1 cellular context compared by ENCODE assay signal in genomic region chr21:41593051-41593783, GRCh38.
TF ChIP-seq lines count a peak whose summit lies in the region.

No MANE protein-coding gene starts in this region.

TF ChIP-seq in GM23338, 12 proteins besides CTCF, POLR2A, EP300 and RAD21 (continued from another document):
- TF ChIP-seq REST (IDR thresholded peaks at IDR 0.05; ENCODE audit: unreplicated experiment): no peak
- no peak for TF ChIP-seq EZH2phosphoT487 (IDR thresholded peaks at IDR 0.05; ENCODE audit: unreplicated experiment)
- TF ChIP-seq POLR2AphosphoS5 (IDR thresholded peaks at IDR 0.05; ENCODE audit: low read depth): no peak
- TF ChIP-seq JUNB (IDR thresholded peaks at IDR 0.05; ENCODE audit: unreplicated experiment): no peak
- no peak for TF ChIP-seq ZNF114 (CRISPR knock-in tag; IDR thresholded peaks at IDR 0.05)
- no peak for TF ChIP-seq EZH2 (IDR thresholded peaks at IDR 0.05; ENCODE audit: low read depth, unreplicated experiment)
- no peak for TF ChIP-seq ZNF462 (CRISPR knock-in tag; IDR thresholded peaks at IDR 0.05)
- no peak for TF ChIP-seq CREB1 (CRISPR knock-in tag; IDR thresholded peaks at IDR 0.05; ENCODE audit: low read depth)
- no peak for TF ChIP-seq ZNF331 (CRISPR knock-in tag; IDR thresholded peaks at IDR 0.05; ENCODE audit: low read depth)
- no peak for TF ChIP-seq STAT1 (IDR thresholded peaks at IDR 0.05; ENCODE audit: unreplicated experiment)
TF ChIP-seq in GM23338: peak in this region for 0.
